ENCODE assay signal across 23 cellular contexts in the genomic region with DNA sequence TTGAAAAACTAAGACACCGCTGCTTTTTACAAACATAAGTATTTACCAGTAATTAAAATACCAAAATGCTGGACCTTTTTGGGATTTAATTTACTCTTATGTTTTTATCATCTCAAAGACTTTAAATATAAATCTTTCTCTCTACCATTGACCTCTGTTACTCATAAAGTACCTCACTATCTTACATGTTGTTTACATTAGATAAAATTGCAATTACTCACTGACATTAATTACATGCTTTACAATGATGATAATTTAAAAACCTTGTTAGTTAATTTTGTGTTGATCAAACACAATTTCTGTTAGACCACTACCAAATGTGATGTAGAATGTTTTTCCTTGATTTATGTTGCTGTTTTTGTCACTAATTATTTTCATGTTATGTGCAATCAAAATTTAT.
DNase-seq lines count a peak whose midpoint lies in the region; ATAC-seq, FAIRE-seq and TF ChIP-seq lines count a peak whose summit lies in the region.
"Had no signal": no experiment of that assay in that cellular context is flagged by ENCODE, and none has a peak within 500 bp of the region (broad histone marks: within the 10 kb centered on the region; RNA-seq: fewer than 3 reads in every experiment).

No MANE protein-coding gene starts in this region.

- H4K20me1 ChIP-seq in K562 (replicated peaks; ENCODE audit: control insufficient read depth, insufficient read depth, low read length) (no peaks in the 10 kb centered on the region), hepatocyte (ENCODE audit: insufficient read depth, poor library complexity, severe bottlenecking) (no peaks in the 10 kb centered on the region)
- H4K20me1 ChIP-seq: BLaER1 had no signal

- H3K27me3 Mint-ChIP-seq in nephron (ENCODE audit: low read depth), result no peaks in the 10 kb centered on the region
- no peaks in the 10 kb centered on the region for H3K27me3 Mint-ChIP-seq in stimulated activated naive B cell treated with anti-CD40 and anti-IgM and Interleukin-4, amounts not matched to agents 10 μg/mL and 1 μg/mL and 100 μg/mL, for 72 hours
- H3K27me3 Mint-ChIP-seq: B cell; CD4-positive, CD25-positive, alpha-beta regulatory T cell had no signal

- no TSS peak for BruUV-seq in K562 (replicated peaks; lab: Mats Ljungman, UMichigan)

- CTCF ChIA-PET in K562 (lab: Yijun Ruan, JAX; ENCODE audit: low intra/inter-chr PET ratio), result no interaction called here

- H3K27ac Mint-ChIP-seq in nephron, result peak overlapping the region in 2 of 3 experiments; percentile 25 to 83
- H3K27ac Mint-ChIP-seq in stimulated activated naive B cell treated with anti-CD40 and anti-IgM and Interleukin-4, amounts not matched to agents 10 μg/mL and 1 μg/mL and 100 μg/mL, for 72 hours, result no peak overlapping the region
- H3K27ac Mint-ChIP-seq: B cell; CD4-positive, CD25-positive, alpha-beta regulatory T cell; CD8-positive, alpha-beta T cell; HFFc6 had no signal

- peaks cover 53% of the 10 kb centered on the region for H3K79me2 ChIP-seq in K562 (ENCODE audit: control insufficient read depth, insufficient read depth, low read length)
- no peaks in the 10 kb centered on the region for H3K79me2 ChIP-seq in hepatocyte

- H3K4me2 ChIP-seq in K562 (ENCODE audit: insufficient read depth, low read length) (no peak overlapping the region), hepatocyte (peak overlapping the region; percentile 55)
- H3K4me2 ChIP-seq: BLaER1 had no signal

- FAIRE-seq in K562 (lab: Jason Lieb, UNC) (no peak), HTR-8/SVneo (lab: Jason Lieb, UNC) (no peak)
- FAIRE-seq: A204.1, G401.6, GM12878, H54 had no signal

- H3K27ac ChIP-seq in K562 (ENCODE audit: extremely low read depth, low read depth, low read length) (no peak overlapping the region), hepatocyte (no peak overlapping the region)
- H3K27ac ChIP-seq: 22Rv1, BLaER1, C4-2B had no signal

- 55% methylated on average over 1 of the region's 1 CpG for WGBS in K562 (ENCODE audit: insufficient coverage, low coverage, missing lambda C conversion rate)
- 66% methylated on average over 1 of the region's 1 CpG for WGBS in hepatocyte (ENCODE audit: low lambda C conversion rate, missing lambda C conversion rate)

- intact Hi-C loops in K562 (cut with micrococcal nuclease), result no loop called here

- POLR2A ChIA-PET in K562 (lab: Yijun Ruan, JAX), result no interaction called here

- H3K9ac ChIP-seq in K562 (ENCODE audit: insufficient read depth in 1 of 2, low read depth in 2 of 2, low read length in 2 of 2), result no peak overlapping the region
- H3K9ac ChIP-seq: BLaER1 had no signal

- H3K4me1 ChIP-seq in K562 (replicated peaks in 1 of 2; ENCODE audit: control insufficient read depth in 2 of 2, insufficient read depth in 2 of 2, low read length in 2 of 2) (peaks cover 5 to 21% of the 10 kb centered on the region in 2 experiments), hepatocyte (ENCODE audit: insufficient read depth) (peaks cover 4% of the 10 kb centered on the region)
- H3K4me1 ChIP-seq: BLaER1, HAP-1 had no signal

- TF ChIP-seq RAD21 in K562 (CRISPR knock-in tag; conservative IDR thresholded peaks at IDR 0.05 in 1 of 2, IDR thresholded peaks at IDR 0.05 in 1 of 2), result no peak

- TF ChIP-seq EP300 in K562 (IDR thresholded peaks at IDR 0.05; ENCODE audit: low read length), result no peak

- TF ChIP-seq POLR2A in K562 (conservative IDR thresholded peaks at IDR 0.05), result no peak

- no peaks in the 10 kb centered on the region for H3K27me3 ChIP-seq in K562 (ENCODE audit: control insufficient read depth in 2 of 2, insufficient read depth in 2 of 2, low read length in 2 of 2)
- H3K27me3 ChIP-seq in hepatocyte, result no peaks in the 10 kb centered on the region
- H3K27me3 ChIP-seq: BLaER1 had no signal

- no peaks in the 10 kb centered on the region for H3K36me3 Mint-ChIP-seq in nephron (ENCODE audit: low read depth)
- H3K36me3 Mint-ChIP-seq in stimulated activated naive B cell treated with anti-CD40 and anti-IgM and Interleukin-4, amounts not matched to agents 10 μg/mL and 1 μg/mL and 100 μg/mL, for 72 hours, result no peaks in the 10 kb centered on the region
- H3K36me3 Mint-ChIP-seq: CD4-positive, CD25-positive, alpha-beta regulatory T cell; CD8-positive, alpha-beta T cell had no signal

- H3K4me3 ChIP-seq in K562 (no peak overlapping the region), hepatocyte (no peak overlapping the region)
- H3K4me3 ChIP-seq: BLaER1, GM12878, HAP-1 had no signal

- H3K36me3 ChIP-seq in K562 (ENCODE audit: control insufficient read depth, insufficient read depth, low read length) (peaks cover 3% of the 10 kb centered on the region; the same call in 2 of the 3 replicates), hepatocyte (replicated peaks; ENCODE audit: insufficient read depth, low read depth) (no peaks in the 10 kb centered on the region)
- H3K36me3 ChIP-seq: BLaER1, HAP-1 had no signal

- no peaks in the 10 kb centered on the region for H3K9me3 Mint-ChIP-seq in nephron
- H3K9me3 Mint-ChIP-seq in stimulated activated naive B cell treated with anti-CD40 and anti-IgM and Interleukin-4, amounts not matched to agents 10 μg/mL and 1 μg/mL and 100 μg/mL, for 72 hours, result peaks cover 0 to 2% of the 10 kb centered on the region in 2 donors
- H3K9me3 Mint-ChIP-seq: CD8-positive, alpha-beta T cell had no signal

- H3K4me3 Mint-ChIP-seq in nephron, result peak overlapping the region in 2 of 3 experiments; percentile 21 to 35
- no peak overlapping the region for H3K4me3 Mint-ChIP-seq in stimulated activated naive B cell treated with anti-CD40 and anti-IgM and Interleukin-4, amounts not matched to agents 10 μg/mL and 1 μg/mL and 100 μg/mL, for 72 hours
- H3K4me3 Mint-ChIP-seq: B cell; CD8-positive, alpha-beta T cell; HFFc6 had no signal

- H2AFZ ChIP-seq in K562 (ENCODE audit: low read depth, low read length) (no peak overlapping the region), hepatocyte (no peak overlapping the region)

- TF ChIP-seq CTCF in K562 (IDR thresholded peaks at IDR 0.05 in 2 of 3, conservative IDR thresholded peaks at IDR 0.05 in 1 of 3; ENCODE audit: insufficient read depth in 2 of 3, low read depth in 1 of 3, low read length in 3 of 3) (no peak), hepatocyte (IDR thresholded peaks at IDR 0.05; ENCODE audit: poor library complexity) (no peak), nephron (IDR thresholded peaks at IDR 0.05; ENCODE audit: unreplicated experiment in 3 of 3) (no peak)

- in situ Hi-C loops in K562 (cut with MboI), result no loop called here

- H3K9me1 ChIP-seq in K562 (ENCODE audit: control insufficient read depth, insufficient read depth, low read length), result no peaks in the 10 kb centered on the region

- H3K9me3 ChIP-seq in K562 (replicated peaks; ENCODE audit: control insufficient read depth, insufficient read depth, low read depth, low read length) (no peaks in the 10 kb centered on the region; the same call in 1 of the 2 replicates), hepatocyte (ENCODE audit: low read depth) (no peaks in the 10 kb centered on the region)
- H3K9me3 ChIP-seq: BLaER1, Caco-2, HAP-1 had no signal

- DNase-seq in NCI-H1105 treated with DMSO at 0.1 percent for 48 hours (lab: John Stamatoyannopoulos, UW) (peak; percentile 18), NCI-H1105 (lab: John Stamatoyannopoulos, UW) (no peak), K562 (ENCODE audit: extremely low read depth in 1 of 4, low spot score in 3 of 4) (no peak), hepatocyte (ENCODE audit: low spot score) (no peak), HTR-8/SVneo (ENCODE audit: insufficient read length, low spot score) (no peak)
- DNase-seq in stimulated activated naive B cell treated with anti-CD40 and anti-IgM and Interleukin-4, amounts not matched to agents 10 μg/mL and 1 μg/mL and 100 μg/mL, for 72 hours, result no peak
- DNase-seq: CD4-positive, CD25-positive, alpha-beta regulatory T cell; CD8-positive, alpha-beta T cell; DND-41; GOT3; HFFc6 had no signal

- no peaks in the 10 kb centered on the region for H3K9me2 ChIP-seq in hepatocyte (replicated peaks; ENCODE audit: insufficient read depth)

- ATAC-seq in K562 (no peak), GM21825 (IDR thresholded peaks at IDR 0.05; ENCODE audit: unreplicated experiment) (no peak)
- ATAC-seq in stimulated activated naive B cell treated with anti-CD40 and anti-IgM and Interleukin-4, amounts not matched to agents 10 μg/mL and 1 μg/mL and 100 μg/mL, for 72 hours (replicated peaks), result no peak
- ATAC-seq: CD8-positive, alpha-beta T cell; GM12878 had no signal

- H3K4me1 Mint-ChIP-seq in nephron, result peaks cover 38% of the 10 kb centered on the region
- H3K4me1 Mint-ChIP-seq in stimulated activated naive B cell treated with anti-CD40 and anti-IgM and Interleukin-4, amounts not matched to agents 10 μg/mL and 1 μg/mL and 100 μg/mL, for 72 hours, result no peaks in the 10 kb centered on the region
- H3K4me1 Mint-ChIP-seq: B cell; CD4-positive, CD25-positive, alpha-beta regulatory T cell had no signal

TF ChIP-seq in K562, 482 proteins besides CTCF, POLR2A, EP300 and RAD21 (continues in another document):
- TF ChIP-seq SP1 (CRISPR knock-in tag; IDR thresholded peaks at IDR 0.05) (no peak), ZKSCAN8 (CRISPR knock-in tag; IDR thresholded peaks at IDR 0.05) (no peak), HDGF (IDR thresholded peaks at IDR 0.05) (no peak), PHF20 (IDR thresholded peaks at IDR 0.05; ENCODE audit: partially characterized antibody) (no peak), FOXA3 (CRISPR knock-in tag; conservative IDR thresholded peaks at IDR 0.05 in 1 of 2, IDR thresholded peaks at IDR 0.05 in 1 of 2) (peak in 1 of 2 experiments; percentile 62; a peak in 1 of 4 replicates), RNF2 (IDR thresholded peaks at IDR 0.05) (no peak), DACH1 (IDR thresholded peaks at IDR 0.05; ENCODE audit: partially characterized antibody) (no peak), JUNB (CRISPR knock-in tag; conservative IDR thresholded peaks at IDR 0.05) (no peak), MEIS2 (IDR thresholded peaks at IDR 0.05; ENCODE audit: partially characterized antibody) (peak; percentile 42)
- TF ChIP-seq, protein P1, sequence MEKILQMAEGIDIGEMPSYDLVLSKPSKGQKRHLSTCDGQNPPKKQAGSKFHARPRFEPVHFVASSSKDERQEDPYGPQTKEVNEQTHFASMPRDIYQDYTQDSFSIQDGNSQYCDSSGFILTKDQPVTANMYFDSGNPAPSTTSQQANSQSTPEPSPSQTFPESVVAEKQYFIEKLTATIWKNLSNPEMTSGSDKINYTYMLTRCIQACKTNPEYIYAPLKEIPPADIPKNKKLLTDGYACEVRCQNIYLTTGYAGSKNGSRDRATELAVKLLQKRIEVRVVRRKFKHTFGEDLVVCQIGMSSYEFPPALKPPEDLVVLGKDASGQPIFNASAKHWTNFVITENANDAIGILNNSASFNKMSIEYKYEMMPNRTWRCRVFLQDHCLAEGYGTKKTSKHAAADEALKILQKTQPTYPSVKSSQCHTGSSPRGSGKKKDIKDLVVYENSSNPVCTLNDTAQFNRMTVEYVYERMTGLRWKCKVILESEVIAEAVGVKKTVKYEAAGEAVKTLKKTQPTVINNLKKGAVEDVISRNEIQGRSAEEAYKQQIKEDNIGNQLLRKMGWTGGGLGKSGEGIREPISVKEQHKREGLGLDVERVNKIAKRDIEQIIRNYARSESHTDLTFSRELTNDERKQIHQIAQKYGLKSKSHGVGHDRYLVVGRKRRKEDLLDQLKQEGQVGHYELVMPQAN (IDR thresholded peaks at IDR 0.05; ENCODE audit: borderline replicate concordance), result no peak

Comparison
In these comparisons a context has a peak if more than half of its experiments do, and no peak if none do; other contexts are left out.
1. H3K4me3 Mint-ChIP-seq: peak in nephron (2 of 3); none in stimulated activated naive B cell treated with anti-CD40 and anti-IgM and Interleukin-4, amounts not matched to agents 10 μg/mL and 1 μg/mL and 100 μg/mL, for 72 hours (0 of 2).